In genomic region chr1:197024460-197024859, GRCh38 we compare ENCODE assay signal across 18 cellular contexts. TPM values are rescaled to one million over a fixed set of nuclear protein-coding genes. Genes with fewer than 3 reads are reported as not detected.
A peak's percentile ranks its signal among the peaks of the same experiment; 100 is the strongest.
DNase-seq lines count a peak whose midpoint lies in the region; ATAC-seq and TF ChIP-seq lines count a peak whose summit lies in the region.
"Had no signal": no experiment of that assay in that cellular context is flagged by ENCODE, and none has a peak within 500 bp of the region (broad histone marks: within the 10 kb centered on the region; RNA-seq: fewer than 3 reads in every experiment).

No MANE protein-coding gene starts in this region.

- intact Hi-C loops in PC-9 (cut with micrococcal nuclease; ENCODE audit: unreplicated experiment) (no loop called here), sciatic nerve (cut with DNase I) (no loop called here)

- no peaks in the 10 kb centered on the region for H3K36me3 Mint-ChIP-seq in activated T-cell treated with anti-CD3 and anti-CD28 coated beads, Interleukin-2, amount 50 U/mL, for 72 hours (ENCODE audit: insufficient read depth in 2 of 2)
- no peaks in the 10 kb centered on the region for H3K36me3 Mint-ChIP-seq in activated T-cell treated with anti-CD3 and anti-CD28 coated beads, Interleukin-2, amount 50 U/mL, for 24 hours (ENCODE audit: low read depth)
- H3K36me3 Mint-ChIP-seq in osteocyte (ENCODE audit: unreplicated experiment) = no peaks in the 10 kb centered on the region
- H3K36me3 Mint-ChIP-seq in activated naive CD4-positive, alpha-beta T cell treated with anti-CD3 and anti-CD28 coated beads, Interleukin-2, amount 50 U/mL, for 72 hours = no peaks in the 10 kb centered on the region

- no peaks in the 10 kb centered on the region for H3K79me2 ChIP-seq in PC-9 (ENCODE audit: low read depth)
- no peaks in the 10 kb centered on the region for H3K79me2 ChIP-seq in fibroblast of lung (ENCODE audit: control insufficient read depth, insufficient read depth, low read length)

- POLR2A ChIA-PET in PC-9 (lab: Charles Lee; ENCODE audit: unreplicated experiment) = no interaction called here

- no peaks in the 10 kb centered on the region for H3K4me1 Mint-ChIP-seq in activated T-cell treated with anti-CD3 and anti-CD28 coated beads, Interleukin-2, amount 50 U/mL, for 72 hours (ENCODE audit: low read depth)
- H3K4me1 Mint-ChIP-seq in activated T-cell treated with anti-CD3 and anti-CD28 coated beads, Interleukin-2, amount 50 U/mL, for 24 hours (ENCODE audit: low read depth) = no peaks in the 10 kb centered on the region
- no peaks in the 10 kb centered on the region for H3K4me1 Mint-ChIP-seq in stimulated activated naive CD8-positive, alpha-beta T cell treated with anti-CD3 and anti-CD28 coated beads, Interleukin-15, amount 100 ng/mL, for 72 hours
- peaks cover 2% of the 10 kb centered on the region for H3K4me1 Mint-ChIP-seq in osteocyte (ENCODE audit: unreplicated experiment)

- CTCF ChIA-PET in PC-9 (lab: Charles Lee) = no interaction called here

- no peaks in the 10 kb centered on the region for H3F3A ChIP-seq in PC-9 (ENCODE audit: insufficient read depth, low read depth)

- TF ChIP-seq CTCF in PC-9 (conservative IDR thresholded peaks at IDR 0.05) = no peak
- TF ChIP-seq CTCF in fibroblast of lung (conservative IDR thresholded peaks at IDR 0.05 in 1 of 2, IDR thresholded peaks at IDR 0.05 in 1 of 2; ENCODE audit: low read depth in 1 of 2, low read length in 2 of 2) = no peak
- TF ChIP-seq CTCF in osteocyte (IDR thresholded peaks at IDR 0.05) = no peak

- no peak overlapping the region for H3K4me3 ChIP-seq in PC-9
- no peak overlapping the region for H3K4me3 ChIP-seq in fibroblast of lung (replicated peaks in 1 of 4; ENCODE audit: control extremely low read depth in 1 of 4, insufficient read depth in 1 of 4, low read depth in 3 of 4, low read length in 4 of 4)
- H3K4me3 ChIP-seq: SJSA1 had no signal

- H3K9me3 ChIP-seq in PC-9 (ENCODE audit: insufficient read depth, low read depth) (no peaks in the 10 kb centered on the region; the same call in 1 of the 2 replicates), fibroblast of lung (ENCODE audit: control insufficient read depth, insufficient read depth, low read depth, low read length) (no peaks in the 10 kb centered on the region)
- H3K9me3 ChIP-seq: SJSA1 had no signal

- no peak for ATAC-seq in activated T-cell treated with anti-CD3 and anti-CD28 coated beads, Interleukin-2, amount 50 U/mL, for 72 hours (replicated peaks in 1 of 2)
- ATAC-seq in stimulated activated naive CD8-positive, alpha-beta T cell treated with anti-CD3 and anti-CD28 coated beads, Interleukin-15, amount 100 ng/mL, for 72 hours = no peak
- ATAC-seq in sciatic nerve = no peak
- ATAC-seq in activated naive CD4-positive, alpha-beta T cell treated with anti-CD3 and anti-CD28 coated beads, Interleukin-2, amount 50 U/mL, for 72 hours = no peak

- H3K27ac ChIP-seq in PC-9 (peak overlapping the region; percentile 34; the same call in 1 of the 2 replicates), fibroblast of lung (ENCODE audit: insufficient read depth, low read length) (no peak overlapping the region)
- H3K27ac ChIP-seq: HL-60, SJSA1 had no signal

- H3K27me3 ChIP-seq in PC-9 (ENCODE audit: insufficient read depth, low read depth) (no peaks in the 10 kb centered on the region), fibroblast of lung (ENCODE audit: control insufficient read depth, insufficient read depth, low read length) (no peaks in the 10 kb centered on the region)
- H3K27me3 ChIP-seq: SJSA1 had no signal

- DNase-seq in activated T-cell treated with anti-CD3 and anti-CD28 coated beads, Interleukin-2, amount 50 U/mL, for 72 hours = no peak
- DNase-seq in activated T-cell treated with anti-CD3 and anti-CD28 coated beads, Interleukin-2, amount 50 U/mL, for 24 hours = no peak
- DNase-seq in PC-9 (peak in 1 of 2 experiments; percentile 71), fibroblast of lung (ENCODE audit: low read depth in 2 of 2) (peak; percentile 16 to 53), sciatic nerve (ENCODE audit: low spot score) (no peak), osteocyte (ENCODE audit: extremely low spot score, unreplicated experiment) (no peak)
- DNase-seq in stimulated activated naive CD8-positive, alpha-beta T cell treated with anti-CD3 and anti-CD28 coated beads, Interleukin-15, amount 100 ng/mL, for 72 hours = no peak
- DNase-seq in activated naive CD4-positive, alpha-beta T cell treated with anti-CD3 and anti-CD28 coated beads, Interleukin-2, amount 50 U/mL, for 72 hours (ENCODE audit: low spot score in 2 of 2) = no peak
- DNase-seq: 8988T; C1 segment of cervical spinal cord; H9; NCI-H1417 treated with DMSO at 0.1 percent for 48 hours; NCI-H1930; NCI-H69; NK-92 treated with Interleukin-12 subunit alpha and Interleukin-12 subunit beta, amount 100 ng/mL, for 24 hours had no signal

- no peaks in the 10 kb centered on the region for H3K9me3 Mint-ChIP-seq in activated T-cell treated with anti-CD3 and anti-CD28 coated beads, Interleukin-2, amount 50 U/mL, for 72 hours
- H3K9me3 Mint-ChIP-seq in activated T-cell treated with anti-CD3 and anti-CD28 coated beads, Interleukin-2, amount 50 U/mL, for 24 hours = no peaks in the 10 kb centered on the region
- H3K9me3 Mint-ChIP-seq in stimulated activated naive CD8-positive, alpha-beta T cell treated with anti-CD3 and anti-CD28 coated beads, Interleukin-15, amount 100 ng/mL, for 72 hours = no peaks in the 10 kb centered on the region
- no peaks in the 10 kb centered on the region for H3K9me3 Mint-ChIP-seq in osteocyte (ENCODE audit: unreplicated experiment)
- H3K9me3 Mint-ChIP-seq in activated naive CD4-positive, alpha-beta T cell treated with anti-CD3 and anti-CD28 coated beads, Interleukin-2, amount 50 U/mL, for 72 hours = no peaks in the 10 kb centered on the region

- H2AFZ ChIP-seq in PC-9 = no peak overlapping the region
- no peak overlapping the region for H2AFZ ChIP-seq in fibroblast of lung (ENCODE audit: low read length)

- no TSS peak for BruUV-seq in PC-9 (replicated peaks; lab: Mats Ljungman, UMichigan)

- no peak overlapping the region for H3K4me3 Mint-ChIP-seq in activated T-cell treated with anti-CD3 and anti-CD28 coated beads, Interleukin-2, amount 50 U/mL, for 72 hours
- no peak overlapping the region for H3K4me3 Mint-ChIP-seq in activated T-cell treated with anti-CD3 and anti-CD28 coated beads, Interleukin-2, amount 50 U/mL, for 24 hours
- no peak overlapping the region for H3K4me3 Mint-ChIP-seq in stimulated activated naive CD8-positive, alpha-beta T cell treated with anti-CD3 and anti-CD28 coated beads, Interleukin-15, amount 100 ng/mL, for 72 hours
- no peak overlapping the region for H3K4me3 Mint-ChIP-seq in osteocyte (ENCODE audit: unreplicated experiment)
- H3K4me3 Mint-ChIP-seq: H9 had no signal

- no peaks in the 10 kb centered on the region for H3K9me2 ChIP-seq in PC-9 (ENCODE audit: insufficient read depth)

- H3K36me3 ChIP-seq in PC-9 (ENCODE audit: low read depth) (no peaks in the 10 kb centered on the region), fibroblast of lung (ENCODE audit: control insufficient read depth, insufficient read depth, low read length) (no peaks in the 10 kb centered on the region)
- H3K36me3 ChIP-seq: SJSA1 had no signal

- H3K9ac ChIP-seq in fibroblast of lung (ENCODE audit: insufficient read depth, low read length) = no peak overlapping the region

- H3K27ac Mint-ChIP-seq in activated T-cell treated with anti-CD3 and anti-CD28 coated beads, Interleukin-2, amount 50 U/mL, for 72 hours = peak overlapping the region; percentile 23
- no peak overlapping the region for H3K27ac Mint-ChIP-seq in activated T-cell treated with anti-CD3 and anti-CD28 coated beads, Interleukin-2, amount 50 U/mL, for 24 hours
- no peak overlapping the region for H3K27ac Mint-ChIP-seq in stimulated activated naive CD8-positive, alpha-beta T cell treated with anti-CD3 and anti-CD28 coated beads, Interleukin-15, amount 100 ng/mL, for 72 hours
- H3K27ac Mint-ChIP-seq in osteocyte (ENCODE audit: unreplicated experiment) = no peak overlapping the region
- H3K27ac Mint-ChIP-seq in activated naive CD4-positive, alpha-beta T cell treated with anti-CD3 and anti-CD28 coated beads, Interleukin-2, amount 50 U/mL, for 72 hours = no peak overlapping the region
- H3K27ac Mint-ChIP-seq: H9 had no signal

- no peaks in the 10 kb centered on the region for H3K27me3 Mint-ChIP-seq in activated T-cell treated with anti-CD3 and anti-CD28 coated beads, Interleukin-2, amount 50 U/mL, for 72 hours (ENCODE audit: low read depth)
- no peaks in the 10 kb centered on the region for H3K27me3 Mint-ChIP-seq in activated T-cell treated with anti-CD3 and anti-CD28 coated beads, Interleukin-2, amount 50 U/mL, for 24 hours
- peaks cover 12% of the 10 kb centered on the region for H3K27me3 Mint-ChIP-seq in stimulated activated naive CD8-positive, alpha-beta T cell treated with anti-CD3 and anti-CD28 coated beads, Interleukin-15, amount 100 ng/mL, for 72 hours
- peaks cover 4% of the 10 kb centered on the region for H3K27me3 Mint-ChIP-seq in osteocyte (ENCODE audit: unreplicated experiment)

- H4K20me1 ChIP-seq in PC-9 (ENCODE audit: insufficient read depth) (no peaks in the 10 kb centered on the region), fibroblast of lung (ENCODE audit: control insufficient read depth, extremely low read depth, insufficient read depth, low read length) (no peaks in the 10 kb centered on the region)

- H3K4me1 ChIP-seq in PC-9 (replicated peaks; ENCODE audit: insufficient read depth) (peaks cover 24% of the 10 kb centered on the region), fibroblast of lung (ENCODE audit: control insufficient read depth, extremely low read depth, insufficient read depth, low read length) (no peaks in the 10 kb centered on the region)
- H3K4me1 ChIP-seq: SJSA1 had no signal

- no peak overlapping the region for H3K4me2 ChIP-seq in PC-9
- H3K4me2 ChIP-seq in fibroblast of lung (ENCODE audit: extremely low read depth, insufficient read depth, low read length) = no peak overlapping the region

RNA-seq across cellular contexts. Expression of gene F13B, which starts 42.6 kb away (rescaled TPM):
- total RNA-seq in activated T-cell treated with anti-CD3 and anti-CD28 coated beads, Interleukin-2, amount 50 U/mL, for 72 hours = not detected
- not detected in 2 replicates for total RNA-seq in PC-9 (2021)
- total RNA-seq in fibroblast of lung = not detected in 2 replicates
- polyA plus RNA-seq in fibroblast of lung = not detected in 2 replicates
- polyA plus RNA-seq in fibroblast of lung (2012) = not detected in 2 replicates
- not detected in 2 replicates for polyA minus RNA-seq in fibroblast of lung (ENCODE audit: low replicate concordance)
- total RNA-seq in sciatic nerve = not detected
- not detected in 2 replicates for total RNA-seq in osteocyte
- total RNA-seq in activated naive CD4-positive, alpha-beta T cell treated with anti-CD3 and anti-CD28 coated beads, Interleukin-2, amount 50 U/mL, for 72 hours = not detected
- total RNA-seq: Daoy, H9, SJSA1 had no signal

RNA-seq across cellular contexts. Expression of gene CFHR5, which starts 47.1 kb away (rescaled TPM):
- not detected for total RNA-seq in activated T-cell treated with anti-CD3 and anti-CD28 coated beads, Interleukin-2, amount 50 U/mL, for 72 hours
- not detected in 2 replicates for total RNA-seq in PC-9 (2021)
- not detected in 2 replicates for total RNA-seq in fibroblast of lung
- polyA plus RNA-seq in fibroblast of lung = not detected in 2 replicates
- not detected in 2 replicates for polyA plus RNA-seq in fibroblast of lung (2012)
- not detected in 2 replicates for polyA minus RNA-seq in fibroblast of lung (ENCODE audit: low replicate concordance)
- total RNA-seq in sciatic nerve = not detected
- not detected in 2 replicates for total RNA-seq in osteocyte
- total RNA-seq in activated naive CD4-positive, alpha-beta T cell treated with anti-CD3 and anti-CD28 coated beads, Interleukin-2, amount 50 U/mL, for 72 hours = not detected
- total RNA-seq: Daoy, H9, SJSA1 had no signal

Comparison
In these comparisons a context has a peak if more than half of its experiments do, and no peak if none do; other contexts are left out.
1. DNase-seq: peak in fibroblast of lung (2 of 2); none in activated T-cell treated with anti-CD3 and anti-CD28 coated beads, Interleukin-2, amount 50 U/mL, for 72 hours (0 of 2), activated T-cell treated with anti-CD3 and anti-CD28 coated beads, Interleukin-2, amount 50 U/mL, for 24 hours (single experiment), stimulated activated naive CD8-positive, alpha-beta T cell treated with anti-CD3 and anti-CD28 coated beads, Interleukin-15, amount 100 ng/mL, for 72 hours (0 of 2), sciatic nerve (single experiment), osteocyte (single experiment) and activated naive CD4-positive, alpha-beta T cell treated with anti-CD3 and anti-CD28 coated beads, Interleukin-2, amount 50 U/mL, for 72 hours (0 of 2).